In genomic region chr1:204777591-204777990, GRCh38 we compare ENCODE assay signal across 32 cellular contexts.
"Had no signal": no experiment of that assay in that cellular context is flagged by ENCODE, and none has a peak within 500 bp of the region (broad histone marks: within the 10 kb centered on the region; RNA-seq: fewer than 3 reads in every experiment).

No MANE protein-coding gene starts in this region.

- ATAC-seq: natural killer cell; psoas muscle; right cardiac atrium; right lobe of liver; stimulated activated memory B cell treated with anti-CD40 and anti-IgM and Interleukin-4, amounts not matched to agents 10 μg/mL and 1 μg/mL and 100 μg/mL, for 72 hours; stimulated activated naive CD8-positive, alpha-beta T cell treated with anti-CD3 and anti-CD28 coated beads, Interleukin-15, amount 100 ng/mL, for 72 hours; stimulated activated naive CD8-positive, alpha-beta T cell treated with anti-CD3 and anti-CD28 coated beads, Interleukin-15, Interleukin-2, amounts not matched to agents 100 U/mL and 50 U/mL, for 24 hours; upper lobe of right lung had no signal

- H3K36me3 Mint-ChIP-seq: natural killer cell; neural progenitor cell; stimulated activated memory B cell treated with anti-CD40 and anti-IgM and Interleukin-4, amounts not matched to agents 10 μg/mL and 1 μg/mL and 100 μg/mL, for 72 hours; type B pancreatic cell had no signal

- H3K27me3 ChIP-seq: ovary, right lobe of liver, sigmoid colon, testis, uterus had no signal

- H3K27ac ChIP-seq: neural progenitor cell, ovary, parathyroid adenoma, psoas muscle, right lobe of liver, sigmoid colon, skin epidermis, spleen, suprapubic skin, testis, tibial artery, transverse colon, upper lobe of right lung, uterus had no signal

- H3K4me3 ChIP-seq: neural progenitor cell, ovary, psoas muscle, right lobe of liver, sigmoid colon, skin epidermis, smooth muscle cell, spleen, suprapubic skin, testis, tibial artery, transverse colon, upper lobe of right lung, uterus had no signal

- H3K9me3 Mint-ChIP-seq: natural killer cell; nephron; stimulated activated memory B cell treated with anti-CD40 and anti-IgM and Interleukin-4, amounts not matched to agents 10 μg/mL and 1 μg/mL and 100 μg/mL, for 72 hours; stimulated activated naive CD8-positive, alpha-beta T cell treated with anti-CD3 and anti-CD28 coated beads, Interleukin-15, amount 100 ng/mL, for 72 hours; type B pancreatic cell had no signal

- H3K36me3 ChIP-seq: neural progenitor cell, ovary, right lobe of liver, sigmoid colon, spleen, suprapubic skin, tibial artery, transverse colon, upper lobe of right lung, uterus had no signal

- H3K27ac Mint-ChIP-seq: natural killer cell; nephron; neural progenitor cell; progenitor cell of endocrine pancreas; stimulated activated memory B cell treated with anti-CD40 and anti-IgM and Interleukin-4, amounts not matched to agents 10 μg/mL and 1 μg/mL and 100 μg/mL, for 72 hours; stimulated activated naive CD8-positive, alpha-beta T cell treated with anti-CD3 and anti-CD28 coated beads, Interleukin-15, amount 100 ng/mL, for 72 hours; type B pancreatic cell had no signal

- H3K4me1 ChIP-seq: neural progenitor cell, parathyroid adenoma, psoas muscle, right lobe of liver, sigmoid colon, spleen, suprapubic skin, testis, tibial artery, transverse colon, upper lobe of right lung, uterus had no signal

- H3K4me3 Mint-ChIP-seq: natural killer cell; nephron; neural progenitor cell; stimulated activated memory B cell treated with anti-CD40 and anti-IgM and Interleukin-4, amounts not matched to agents 10 μg/mL and 1 μg/mL and 100 μg/mL, for 72 hours; stimulated activated naive CD8-positive, alpha-beta T cell treated with anti-CD3 and anti-CD28 coated beads, Interleukin-15, amount 100 ng/mL, for 72 hours; type B pancreatic cell had no signal

- H3K9ac ChIP-seq: neural progenitor cell, parathyroid adenoma had no signal

- H3K4me1 Mint-ChIP-seq: natural killer cell; nephron; neural progenitor cell; stimulated activated memory B cell treated with anti-CD40 and anti-IgM and Interleukin-4, amounts not matched to agents 10 μg/mL and 1 μg/mL and 100 μg/mL, for 72 hours; stimulated activated naive CD8-positive, alpha-beta T cell treated with anti-CD3 and anti-CD28 coated beads, Interleukin-15, amount 100 ng/mL, for 72 hours had no signal

- DNase-seq: natural killer cell; occipital lobe; ovary; posterior cingulate gyrus; psoas muscle; right cardiac atrium; right lobe of liver; sigmoid colon; spleen; stimulated activated CD4-positive, alpha-beta T cell treated with anti-CD3 and anti-CD28 coated beads, Interleukin-12 subunit alpha, Interleukin-12 subunit beta, amount 100 ng/mL, for 4 hours; stimulated activated CD4-positive, alpha-beta T cell treated with anti-CD3 and anti-CD28 coated beads, Interleukin-1b, Interleukin-23, amount 100 ng/mL, for 48 hours; stimulated activated CD4-positive, alpha-beta T cell treated with anti-CD3 and anti-CD28 coated beads, Interleukin-4, amount 100 ng/mL, for 1 hour; stimulated activated CD4-positive, alpha-beta T cell treated with anti-CD3 and anti-CD28 coated beads, Interleukin-4, amount 100 ng/mL, for 4 hours; stimulated activated CD8-positive, alpha-beta memory T cell treated with anti-CD3 and anti-CD28 coated beads, Interleukin-4, amount 100 ng/mL, for 48 hours; stimulated activated naive CD4-positive, alpha-beta T cell; stimulated activated naive CD8-positive, alpha-beta T cell treated with anti-CD3 and anti-CD28 coated beads, Interleukin-15, amount 100 ng/mL, for 72 hours; stimulated activated naive CD8-positive, alpha-beta T cell treated with anti-CD3 and anti-CD28 coated beads, Interleukin-15, Interleukin-2, amounts not matched to agents 100 U/mL and 50 U/mL, for 24 hours; substantia nigra; testis; tibial artery; transverse colon; upper lobe of right lung; uterus had no signal

- H3K9me3 ChIP-seq: ovary, psoas muscle, right lobe of liver, sigmoid colon, spleen, suprapubic skin, testis, tibial artery, transverse colon, upper lobe of right lung, uterus had no signal
